ENCODE assay signal across 17 cellular contexts in the genomic region with DNA sequence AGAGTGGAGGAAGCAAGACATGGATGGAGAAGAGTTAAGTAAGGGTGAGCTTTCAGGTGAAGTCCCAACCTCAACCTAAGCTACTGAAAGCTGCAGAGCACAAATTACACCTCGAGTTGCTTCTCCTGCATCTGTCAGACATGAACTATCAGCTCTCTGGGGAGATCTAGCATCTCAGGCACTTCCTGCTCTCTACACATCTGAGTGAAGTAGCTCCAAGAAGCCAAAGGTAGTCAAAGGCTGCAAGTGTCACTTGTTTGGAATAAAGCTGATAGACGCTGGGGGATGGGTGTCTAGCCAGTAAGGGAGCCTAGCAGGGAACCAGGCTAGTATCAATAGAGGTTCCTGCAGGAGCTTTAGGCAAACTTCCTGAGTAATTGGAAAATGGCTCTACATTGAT.
A peak's percentile ranks its signal among the peaks of the same experiment; 100 is the strongest.
DNase-seq lines count a peak whose midpoint lies in the region; ATAC-seq, FAIRE-seq and TF ChIP-seq lines count a peak whose summit lies in the region.
"Had no signal": no experiment of that assay in that cellular context is flagged by ENCODE, and none has a peak within 500 bp of the region (broad histone marks: within the 10 kb centered on the region; RNA-seq: fewer than 3 reads in every experiment).

No MANE protein-coding gene starts in this region.

- no peak overlapping the region for H3K27ac ChIP-seq in IMR-90 (ENCODE audit: insufficient read depth, low read length)
- H3K27ac ChIP-seq in GM12878 (ENCODE audit: control insufficient read depth, insufficient read depth): no peak overlapping the region
- H3K27ac ChIP-seq: KMS-11, Peyer's patch had no signal

- H3K79me1 ChIP-seq in IMR-90 (ENCODE audit: low read depth in 1 of 2, low read length in 2 of 2): no peaks in the 10 kb centered on the region

- H2BK20ac ChIP-seq in IMR-90 (ENCODE audit: low read depth, low read length): no peak overlapping the region

- H3K4me1 ChIP-seq in IMR-90 (ENCODE audit: control insufficient read depth, insufficient read depth, low read length) (no peaks in the 10 kb centered on the region), GM12878 (ENCODE audit: control insufficient read depth, insufficient read depth, low read length) (no peaks in the 10 kb centered on the region; the same call in 1 of the 2 replicates)
- H3K4me1 ChIP-seq: Peyer's patch had no signal

- H4K8ac ChIP-seq in IMR-90 (ENCODE audit: low read depth in 2 of 2, low read length in 2 of 2): no peak overlapping the region

- H2AFZ ChIP-seq in IMR-90 (replicated peaks; ENCODE audit: low read length, poor library complexity): no peak overlapping the region
- no peak overlapping the region for H2AFZ ChIP-seq in GM12878 (ENCODE audit: control insufficient read depth, low read depth, low read length)

- H3K4me2 ChIP-seq in IMR-90 (ENCODE audit: low read depth, low read length): no peak overlapping the region
- H3K4me2 ChIP-seq in GM12878 (ENCODE audit: control insufficient read depth, insufficient read depth): no peak overlapping the region
- H3K4me2 ChIP-seq: KMS-11 had no signal

- H2AK9ac ChIP-seq in IMR-90 (replicated peaks; ENCODE audit: low read depth, low read length, poor library complexity): no peak overlapping the region

- in situ Hi-C loops in IMR-90 (cut with MboI; ENCODE audit: low sequenced_read_pairs): no loop called here
- in situ Hi-C loops in GM12878 (cut with MboI): no loop called here

- TF ChIP-seq RAD21 in IMR-90 (IDR thresholded peaks at IDR 0.05; ENCODE audit: low read length) (no peak), GM12878 (IDR thresholded peaks at IDR 0.05; ENCODE audit: insufficient read depth, low read depth, low read length) (no peak)

- RAD21 ChIA-PET in GM12878 (lab: Charles Lee; ENCODE audit: unreplicated experiment): interaction anchor here (1.2 to 1.3 kb wide), 2 partner anchors 13 to 53 kb away, joined by 3 read pairs; no protein-coding TSS in a partner anchor

- H4K20me1 ChIP-seq in IMR-90 (ENCODE audit: insufficient read depth, low read length): no peaks in the 10 kb centered on the region
- H4K20me1 ChIP-seq in GM12878 (ENCODE audit: control insufficient read depth, insufficient read depth): no peaks in the 10 kb centered on the region

- TF ChIP-seq EP300 in GM12878 (IDR thresholded peaks at IDR 0.05; ENCODE audit: borderline replicate concordance in 1 of 2, control insufficient read depth in 1 of 2, low read depth in 2 of 2, low read length in 2 of 2): no peak

- POLR2A ChIA-PET in IMR-90 (lab: Charles Lee; ENCODE audit: unreplicated experiment): no interaction called here
- POLR2A ChIA-PET in GM12878 (lab: Charles Lee): no interaction called here

- no peaks in the 10 kb centered on the region for H3K27me3 ChIP-seq in IMR-90 (ENCODE audit: control insufficient read depth, insufficient read depth, low read length)
- H3K27me3 ChIP-seq in GM12878 (replicated peaks in 1 of 2; ENCODE audit: control insufficient read depth in 2 of 2, insufficient read depth in 2 of 2, low read length in 1 of 2): no peaks in the 10 kb centered on the region
- H3K27me3 ChIP-seq: Peyer's patch, SJSA1 had no signal

- no peak overlapping the region for H2BK15ac ChIP-seq in IMR-90 (ENCODE audit: low read depth, low read length)

- SMC1A ChIA-PET in GM12878 (lab: Charles Lee; ENCODE audit: uncharacterized antibody, unreplicated experiment): interaction anchor here (0.6 to 2.2 kb wide), 5 partner anchors 28 to 226 kb away, joined by 3 to 6 read pairs (median 3); no protein-coding TSS in a partner anchor

- no peak for TF ChIP-seq POLR2A in IMR-90 (IDR thresholded peaks at IDR 0.05; ENCODE audit: low read depth, low read length)
- no peak for TF ChIP-seq POLR2A in GM12878 (IDR thresholded peaks at IDR 0.05; ENCODE audit: low read depth, low read length)

- H3K18ac ChIP-seq in IMR-90 (ENCODE audit: low read depth, low read length): no peak overlapping the region

- no peak overlapping the region for H3K4me3 ChIP-seq in IMR-90 (ENCODE audit: insufficient read depth, low read depth, low read length)
- no peak overlapping the region for H3K4me3 ChIP-seq in GM12878
- H3K4me3 ChIP-seq: Peyer's patch, SJSA1 had no signal

- no CpG with 5 or more reads among the region's 2 CpGs for WGBS in IMR-90 (ENCODE audit: extremely low coverage in 2 of 2, insufficient read length in 1 of 2), 2 experiments
- 0% methylated on average over 2 of the region's 2 CpGs for WGBS in GM12878 (ENCODE audit: insufficient coverage, insufficient replicate concordance, low lambda C conversion rate, missing lambda C conversion rate)

- peak; percentile 48 for ATAC-seq in GM18511 (IDR thresholded peaks at IDR 0.05; ENCODE audit: unreplicated experiment)
- ATAC-seq in IMR-90 (ENCODE audit: low read depth): no peak
- ATAC-seq in GM12878: peak; percentile 16; the same call in 1 of the 3 replicates
- no peak for ATAC-seq in HG03469 (IDR thresholded peaks at IDR 0.05; ENCODE audit: unreplicated experiment)
- ATAC-seq in GM18498 (IDR thresholded peaks at IDR 0.05; ENCODE audit: unreplicated experiment): no peak

- H3K23ac ChIP-seq in IMR-90 (ENCODE audit: low read depth, low read length): no peak overlapping the region

- H3K4ac ChIP-seq in IMR-90 (ENCODE audit: low read depth, low read length): no peak overlapping the region

- CTCF ChIA-PET in IMR-90 (lab: Yijun Ruan, JAX) (interaction anchor here (1.1 to 1.2 kb wide), 2 partner anchors 12 to 1776 kb away, joined by 3 to 4 read pairs; no protein-coding TSS in a partner anchor), GM12878 (lab: Yijun Ruan, JAX) (interaction anchor here (0.6 to 2.0 kb wide), 3 partner anchors 30 to 361 kb away, joined by 3 to 9 read pairs (median 4); no protein-coding TSS in a partner anchor)

- no peaks in the 10 kb centered on the region for H3K36me3 ChIP-seq in IMR-90 (ENCODE audit: control insufficient read depth, insufficient read depth, low read length)
- no peaks in the 10 kb centered on the region for H3K36me3 ChIP-seq in GM12878 (ENCODE audit: control insufficient read depth in 2 of 2, insufficient read depth in 2 of 2, low read length in 1 of 2)
- H3K36me3 ChIP-seq: Peyer's patch, SJSA1 had no signal

- no peaks in the 10 kb centered on the region for H3K79me2 ChIP-seq in GM12878 (ENCODE audit: control insufficient read depth, insufficient read depth, low read length)

- no peak overlapping the region for H2BK120ac ChIP-seq in IMR-90 (ENCODE audit: low read depth, low read length)

- no peak for FAIRE-seq in GM12878 (lab: Jason Lieb, UNC)

- H3K9me3 ChIP-seq in IMR-90 (ENCODE audit: control insufficient read depth, insufficient read depth, low read length): no peaks in the 10 kb centered on the region
- H3K9me3 ChIP-seq in GM12878 (replicated peaks; ENCODE audit: control insufficient read depth, insufficient read depth, low read length): no peaks in the 10 kb centered on the region
- H3K9me3 ChIP-seq: Peyer's patch, SJSA1 had no signal

- intact Hi-C loops in IMR-90 (cut with micrococcal nuclease) (no loop called here), GM12878 (cut with micrococcal nuclease; ENCODE audit: unreplicated experiment) (no loop called here)

- H2AK5ac ChIP-seq in IMR-90 (ENCODE audit: low read depth, low read length): no peak overlapping the region

- no peak overlapping the region for H2BK5ac ChIP-seq in IMR-90 (ENCODE audit: low read depth, low read length, poor library complexity, severe bottlenecking)

- BruUV-seq in IMR-90 (replicated peaks; lab: Mats Ljungman, UMichigan): no TSS peak
- no TSS peak for BruUV-seq in GM12878 (replicated peaks; lab: Mats Ljungman, UMichigan)

- dilution Hi-C loops in IMR-90 (cut with HindIII; ENCODE audit: low sequenced_read_pairs, unreplicated experiment): no loop called here

- no peak for TF ChIP-seq CTCF in IMR-90 (conservative IDR thresholded peaks at IDR 0.05; ENCODE audit: low read depth, low read length)
- no peak for TF ChIP-seq CTCF in GM12878 (IDR thresholded peaks at IDR 0.05 in 2 of 3, conservative IDR thresholded peaks at IDR 0.05 in 1 of 3; ENCODE audit: control insufficient read depth in 2 of 3, extremely low read depth in 1 of 3, insufficient read depth in 1 of 3, low read depth in 3 of 3, low read length in 3 of 3)

- no peak overlapping the region for H4K91ac ChIP-seq in IMR-90 (ENCODE audit: insufficient read depth, low read depth, low read length)

- no peak overlapping the region for H4K5ac ChIP-seq in IMR-90 (ENCODE audit: low read depth, low read length)

- no peak for DNase-seq in IMR-90
- DNase-seq in GM12878 (ENCODE audit: low read depth, low spot score): peak; percentile 4
- DNase-seq in iPS-NIHi7 (ENCODE audit: extremely low spot score): peak; percentile 33
- no peak for DNase-seq in CD1c-positive myeloid dendritic cell (ENCODE audit: extremely low spot score)
- DNase-seq: ACHN, GDM1, NCI-H1436 treated with DMSO at 0.1 percent for 48 hours, NCI-H2081, NCI-H226, NCI-H524, Peyer's patch, T-helper 2 cell had no signal

- no peak overlapping the region for H3K9ac ChIP-seq in IMR-90 (ENCODE audit: low read depth, low read length)
- H3K9ac ChIP-seq in GM12878 (ENCODE audit: control insufficient read depth, insufficient read depth, low read length): no peak overlapping the region
- H3K9ac ChIP-seq: KMS-11 had no signal

- H3K9me1 ChIP-seq in IMR-90 (ENCODE audit: insufficient read depth, low read length): no peaks in the 10 kb centered on the region

- H3K56ac ChIP-seq in IMR-90 (ENCODE audit: extremely low read depth, insufficient read depth, low read length): no peak overlapping the region

- H3K14ac ChIP-seq in IMR-90 (replicated peaks; ENCODE audit: low read depth, low read length): 0 out of 2 replicates have a peak overlapping the region, but pooled peaks have one; percentile 4

TF ChIP-seq in IMR-90, 13 proteins besides CTCF, POLR2A, EP300 and RAD21 (continues in another document):
- TF ChIP-seq RCOR1 (IDR thresholded peaks at IDR 0.05; ENCODE audit: insufficient replicate concordance, low read length) (no peak), RFX5 (IDR thresholded peaks at IDR 0.05; ENCODE audit: low read depth, low read length) (no peak), CEBPB (IDR thresholded peaks at IDR 0.05; ENCODE audit: low read depth, low read length) (no peak), FOS (IDR thresholded peaks at IDR 0.05; ENCODE audit: low read depth, low read length) (no peak)

TF ChIP-seq in GM12878, 131 proteins besides CTCF, POLR2A, EP300 and RAD21:
- no peak for TF ChIP-seq RUNX3 (IDR thresholded peaks at IDR 0.05; ENCODE audit: low read length)
- no peak for TF ChIP-seq TAF1 (IDR thresholded peaks at IDR 0.05; ENCODE audit: borderline replicate concordance, low read depth, low read length)

Comparison
In these comparisons a context has a peak if more than half of its experiments do, and no peak if none do; other contexts are left out.
1. ATAC-seq: peak in GM18511 (single experiment) and GM12878 (single experiment); none in IMR-90 (single experiment), HG03469 (single experiment) and GM18498 (single experiment).
2. DNase-seq: peak in GM12878 (single experiment) and iPS-NIHi7 (single experiment); none in IMR-90 (single experiment) and CD1c-positive myeloid dendritic cell (single experiment).